21 cellular contexts compared by ENCODE assay signal in genomic region chr9:135786146-135786690, GRCh38.
DNase-seq lines count a peak whose midpoint lies in the region; FAIRE-seq and TF ChIP-seq lines count a peak whose summit lies in the region.
"Had no signal": no experiment of that assay in that cellular context is flagged by ENCODE, and none has a peak within 500 bp of the region (broad histone marks: within the 10 kb centered on the region; RNA-seq: fewer than 3 reads in every experiment).

No MANE protein-coding gene starts in this region.

- no peak for TF ChIP-seq RAD21 in H1 (IDR thresholded peaks at IDR 0.05 in 1 of 2, conservative IDR thresholded peaks at IDR 0.05 in 1 of 2; ENCODE audit: low read depth in 2 of 2, low read length in 2 of 2)

- H2BK15ac ChIP-seq in H1 (ENCODE audit: low read length) (no peak overlapping the region), neuronal stem cell (ENCODE audit: low read length) (peak overlapping the region; percentile 83)

- no peak overlapping the region for H2BK120ac ChIP-seq in H1 (replicated peaks; ENCODE audit: low read depth, low read length)
- peak overlapping the region; percentile 31 for H2BK120ac ChIP-seq in neuronal stem cell (ENCODE audit: low read depth, low read length)

- no peak for TF ChIP-seq POLR2A in H1 (IDR thresholded peaks at IDR 0.05; ENCODE audit: control extremely low read depth in 1 of 2, low read depth in 2 of 2, low read length in 2 of 2)

- H2AFZ ChIP-seq in H1 (ENCODE audit: low read length): no peak overlapping the region
- no peak overlapping the region for H2AFZ ChIP-seq in neuronal stem cell (ENCODE audit: low read length)

- in situ Hi-C loops in GM13977 (cut with MboI; ENCODE audit: low pct_unique_long_range_greater_than_20kb, low sequenced_read_pairs, unreplicated experiment): no loop called here

- H3K9me3 ChIP-seq in H1 (ENCODE audit: insufficient read depth in 2 of 2, low read depth in 1 of 2, low read length in 1 of 2): no peaks in the 10 kb centered on the region
- H3K9me3 ChIP-seq in neuronal stem cell (replicated peaks in 1 of 2; ENCODE audit: control insufficient read depth in 2 of 2, insufficient read depth in 1 of 2, low read depth in 1 of 2, low read length in 2 of 2): no peaks in the 10 kb centered on the region
- H3K9me3 ChIP-seq: A549; BE2C; BLaER1 treated with 17β-estradiol and CSF1 and Interleukin-3, amounts not matched to agents 10 nM and 100 nM; HAP-1 had no signal

- H3K18ac ChIP-seq in H1 (ENCODE audit: extremely low read depth, low read length) (no peak overlapping the region), neuronal stem cell (ENCODE audit: low read length) (no peak overlapping the region)

- H2BK5ac ChIP-seq in H1 (ENCODE audit: low read depth, low read length): no peak overlapping the region
- peak overlapping the region; percentile 13 for H2BK5ac ChIP-seq in neuronal stem cell (ENCODE audit: low read length)

- H4K5ac ChIP-seq in H1 (ENCODE audit: insufficient read length, low read depth, low read length): no peak overlapping the region

- TF ChIP-seq CTCF in GM13977 (IDR thresholded peaks at IDR 0.05; ENCODE audit: extremely low read depth, insufficient read depth, missing control alignments) (no peak), H1 (IDR thresholded peaks at IDR 0.05; ENCODE audit: control extremely low read depth in 1 of 3, insufficient read depth in 1 of 3, low read depth in 1 of 3, low read length in 3 of 3) (peak in 1 of 3 experiments; percentile 12; a peak in 1 of 4 replicates)

- H3K23me2 ChIP-seq in H1 (ENCODE audit: low read depth, low read length): no peaks in the 10 kb centered on the region

- CTCF ChIA-PET in H1 (lab: Charles Lee; ENCODE audit: partially characterized antibody): interaction anchor here (1.0 to 3.6 kb wide), 4 partner anchors 11 to 182 kb away, joined by 3 to 32 read pairs (median 10); no protein-coding TSS in a partner anchor

- 92% methylated on average over 33 of the region's 44 CpGs; no CpG with 5 or more reads in 1 of the 2 experiments for WGBS in H1 (ENCODE audit: extremely low coverage in 1 of 2, insufficient coverage in 1 of 2, insufficient read length in 1 of 2, insufficient replicate concordance in 2 of 2, low coverage in 1 of 2, low lambda C conversion rate in 2 of 2, missing lambda C conversion rate in 1 of 2), 2 experiments
- no CpG with 5 or more reads among the region's 44 CpGs for WGBS in neuronal stem cell (ENCODE audit: extremely low coverage in 2 of 2, insufficient read length in 2 of 2, insufficient replicate concordance in 1 of 2), 2 donors

- no peak for FAIRE-seq in H1 (lab: Jason Lieb, UNC)
- FAIRE-seq in urothelium cell line (lab: Jason Lieb, UNC): no peak
- FAIRE-seq: A549, GM12891 had no signal

- H3K79me2 ChIP-seq in H1 (ENCODE audit: control insufficient read depth in 1 of 2, insufficient read depth in 2 of 2, low read length in 2 of 2): no peaks in the 10 kb centered on the region

- no peaks in the 10 kb centered on the region for H3K79me1 ChIP-seq in H1 (ENCODE audit: low read depth, low read length)
- H3K79me1 ChIP-seq in neuronal stem cell (ENCODE audit: low read depth, low read length): no peaks in the 10 kb centered on the region

- H4K8ac ChIP-seq in H1 (ENCODE audit: extremely low read depth, insufficient read depth, low read length) (no peak overlapping the region), neuronal stem cell (ENCODE audit: low read depth, low read length) (no peak overlapping the region)

- no peaks in the 10 kb centered on the region for H4K20me1 ChIP-seq in H1 (replicated peaks in 1 of 2; ENCODE audit: control insufficient read depth in 1 of 2, insufficient read depth in 2 of 2, low read length in 2 of 2)

- no peak overlapping the region for H3K56ac ChIP-seq in H1 (replicated peaks; ENCODE audit: insufficient read length, low read depth, low read length)

- H3K36me3 ChIP-seq in H7 (replicated peaks; ENCODE audit: control insufficient read depth, insufficient read depth, low read length) (no peaks in the 10 kb centered on the region), H1 (ENCODE audit: control insufficient read depth in 2 of 4, insufficient read depth in 4 of 4, low read length in 3 of 4) (no peaks in the 10 kb centered on the region), neuronal stem cell (replicated peaks in 1 of 2; ENCODE audit: control insufficient read depth in 2 of 2, insufficient read depth in 2 of 2, low read length in 2 of 2) (no peaks in the 10 kb centered on the region)
- H3K36me3 ChIP-seq: BLaER1 treated with 17β-estradiol and CSF1 and Interleukin-3, amounts not matched to agents 10 nM and 100 nM; HAP-1 had no signal

- no peak overlapping the region for H4K91ac ChIP-seq in H1 (replicated peaks; ENCODE audit: insufficient read length, low read length)
- H4K91ac ChIP-seq in neuronal stem cell (ENCODE audit: low read depth, low read length, poor library complexity): no peak overlapping the region

- H2AK5ac ChIP-seq in H1 (ENCODE audit: low read depth, low read length): no peak overlapping the region
- peak overlapping the region; percentile 90 for H2AK5ac ChIP-seq in neuronal stem cell (ENCODE audit: low read depth, low read length)

- no peak overlapping the region for H3K9ac ChIP-seq in H1 (replicated peaks in 1 of 4; ENCODE audit: extremely low read depth in 1 of 4, low read depth in 3 of 4, low read length in 3 of 4)
- H3K9ac ChIP-seq in neuronal stem cell (ENCODE audit: low read depth, low read length, poor library complexity): no peak overlapping the region
- H3K9ac ChIP-seq: BLaER1 treated with 17β-estradiol and CSF1 and Interleukin-3, amounts not matched to agents 10 nM and 100 nM had no signal

- no peaks in the 10 kb centered on the region for H3K27me3 ChIP-seq in H7 (ENCODE audit: control insufficient read depth, insufficient read depth, low read length)
- H3K27me3 ChIP-seq in H1 (replicated peaks in 1 of 4; ENCODE audit: control insufficient read depth in 3 of 4, extremely low read depth in 1 of 4, insufficient read depth in 3 of 4, low read length in 3 of 4): no peaks in the 10 kb centered on the region
- peaks cover 0 to 61% (median 0%) of the 10 kb centered on the region in 3 experiments for H3K27me3 ChIP-seq in neuronal stem cell (ENCODE audit: control insufficient read depth in 3 of 3, insufficient read depth in 3 of 3, low read depth in 1 of 3, low read length in 3 of 3)
- H3K27me3 ChIP-seq: BE2C; BLaER1 treated with 17β-estradiol and CSF1 and Interleukin-3, amounts not matched to agents 10 nM and 100 nM had no signal

- H3K23ac ChIP-seq in H1 (ENCODE audit: insufficient read length) (no peak overlapping the region), neuronal stem cell (ENCODE audit: low read depth, low read length, poor library complexity) (peak overlapping the region; percentile 20)

- H3K4ac ChIP-seq in H1 (replicated peaks; ENCODE audit: insufficient read length, low read depth, low read length): no peak overlapping the region
- H3K4ac ChIP-seq in neuronal stem cell (ENCODE audit: low read length): peak overlapping the region; percentile 37

- POLR2A ChIA-PET in H1 (lab: Charles Lee; ENCODE audit: partially characterized antibody): no interaction called here

- DNase-seq in GM13977 (ENCODE audit: low spot score) (peak; percentile 37), H7 (peak; percentile 77), H1 (ENCODE audit: low read depth in 1 of 2, low spot score in 2 of 2) (no peak), neuronal stem cell (ENCODE audit: low spot score) (no peak), NCI-H187 (lab: John Stamatoyannopoulos, UW) (no peak), SHP77 (lab: John Stamatoyannopoulos, UW) (no peak), urothelium cell line (ENCODE audit: low spot score) (no peak)
- DNase-seq: 8988T; ACHN; AML-193; BE2C; CD4-positive, alpha-beta T cell; CD8-positive, alpha-beta memory T cell; DMS53; DMS79 treated with DMSO at 0.1 percent for 48 hours; GF-D8; HFFc6 had no signal

- TF ChIP-seq EP300 in H1 (IDR thresholded peaks at IDR 0.05; ENCODE audit: borderline replicate concordance in 1 of 2, low read depth in 2 of 2, low read length in 2 of 2): no peak

- H3K4me1 ChIP-seq in H1 (replicated peaks in 1 of 4; ENCODE audit: control insufficient read depth in 3 of 4, insufficient read depth in 4 of 4, low read length in 3 of 4) (no peaks in the 10 kb centered on the region; a peak in 1 of 7 replicates), neuronal stem cell (ENCODE audit: control insufficient read depth in 2 of 2, insufficient read depth in 1 of 2, low read depth in 1 of 2, low read length in 2 of 2) (no peaks in the 10 kb centered on the region)
- H3K4me1 ChIP-seq: A549, BE2C, HAP-1 had no signal

- H3K27ac ChIP-seq in H1 (ENCODE audit: low read depth, low read length) (no peak overlapping the region), neuronal stem cell (replicated peaks; ENCODE audit: low read length) (no peak overlapping the region)
- H3K27ac ChIP-seq: A549; BLaER1 treated with 17β-estradiol and CSF1 and Interleukin-3, amounts not matched to agents 10 nM and 100 nM had no signal

- H3K4me3 ChIP-seq in H7 (ENCODE audit: insufficient read depth, low read depth, low read length) (no peak overlapping the region), H1 (ENCODE audit: extremely low read depth in 1 of 4, insufficient read depth in 2 of 4, low read depth in 3 of 4, low read length in 4 of 4) (no peak overlapping the region), neuronal stem cell (ENCODE audit: low read length in 2 of 2) (no peak overlapping the region)
- H3K4me3 ChIP-seq: A549; BLaER1 treated with 17β-estradiol and CSF1 and Interleukin-3, amounts not matched to agents 10 nM and 100 nM; HAP-1 had no signal

- H3K4me2 ChIP-seq in H1 (ENCODE audit: insufficient read depth in 1 of 2, low read depth in 2 of 2, low read length in 2 of 2) (no peak overlapping the region), neuronal stem cell (ENCODE audit: insufficient read depth, low read length, poor library complexity, severe bottlenecking) (no peak overlapping the region)
- H3K4me2 ChIP-seq: A549; BLaER1 treated with 17β-estradiol and CSF1 and Interleukin-3, amounts not matched to agents 10 nM and 100 nM had no signal

- no peak overlapping the region for H3K14ac ChIP-seq in H1 (ENCODE audit: insufficient read length)
- H3K14ac ChIP-seq in neuronal stem cell (ENCODE audit: low read length): peak overlapping the region; percentile 71

- H2BK12ac ChIP-seq in H1 (ENCODE audit: low read depth, low read length) (no peak overlapping the region), neuronal stem cell (ENCODE audit: low read length) (peak overlapping the region; percentile 16)

- no peak overlapping the region for H2BK20ac ChIP-seq in H1 (ENCODE audit: low read length)

TF ChIP-seq in H1, 55 proteins besides CTCF, POLR2A, EP300 and RAD21:
- TF ChIP-seq JUND (IDR thresholded peaks at IDR 0.05; ENCODE audit: low read length): no peak
- TF ChIP-seq GABPA (IDR thresholded peaks at IDR 0.05; ENCODE audit: borderline replicate concordance, insufficient read depth, low read length): peak; percentile 75; the same call in 1 of the 2 replicates

Comparison
In these comparisons a context has a peak if more than half of its experiments do, and no peak if none do; other contexts are left out.
1. DNase-seq: peak in GM13977 (single experiment) and H7 (single experiment); none in H1 (0 of 2), neuronal stem cell (single experiment), NCI-H187 (0 of 2), SHP77 (0 of 2) and urothelium cell line (single experiment).